1 cellular context compared by ENCODE assay signal in the genomic region with DNA sequence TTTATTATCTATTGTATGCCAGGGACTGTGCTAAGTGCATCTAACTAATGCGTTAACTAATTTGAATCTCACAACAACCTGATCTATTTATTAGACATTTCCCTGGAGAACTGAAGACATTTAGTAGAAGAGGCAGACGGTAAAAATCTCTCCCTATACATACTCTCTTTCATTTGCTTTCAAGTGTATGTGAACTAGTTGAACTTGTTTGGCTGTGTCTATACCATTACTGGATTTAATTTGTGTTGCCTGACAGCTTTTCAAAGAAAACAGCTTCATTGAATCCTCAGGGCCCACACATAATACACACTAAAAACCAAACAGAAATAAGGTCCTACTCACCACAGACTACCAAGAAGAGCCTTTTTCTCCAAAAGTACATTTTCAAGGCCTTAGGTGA.
TF ChIP-seq lines count a peak whose summit lies in the region.

No MANE protein-coding gene starts in this region.

TF ChIP-seq in IMR-90, 13 proteins besides CTCF, POLR2A, EP300 and RAD21 (continued from another document):
- no peak for TF ChIP-seq SMC3 (IDR thresholded peaks at IDR 0.05; ENCODE audit: low read depth, low read length)
- TF ChIP-seq, protein P1, sequence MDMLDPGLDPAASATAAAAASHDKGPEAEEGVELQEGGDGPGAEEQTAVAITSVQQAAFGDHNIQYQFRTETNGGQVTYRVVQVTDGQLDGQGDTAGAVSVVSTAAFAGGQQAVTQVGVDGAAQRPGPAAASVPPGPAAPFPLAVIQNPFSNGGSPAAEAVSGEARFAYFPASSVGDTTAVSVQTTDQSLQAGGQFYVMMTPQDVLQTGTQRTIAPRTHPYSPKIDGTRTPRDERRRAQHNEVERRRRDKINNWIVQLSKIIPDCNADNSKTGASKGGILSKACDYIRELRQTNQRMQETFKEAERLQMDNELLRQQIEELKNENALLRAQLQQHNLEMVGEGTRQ (IDR thresholded peaks at IDR 0.05; ENCODE audit: low read depth, low read length): no peak
- TF ChIP-seq, protein P2, sequence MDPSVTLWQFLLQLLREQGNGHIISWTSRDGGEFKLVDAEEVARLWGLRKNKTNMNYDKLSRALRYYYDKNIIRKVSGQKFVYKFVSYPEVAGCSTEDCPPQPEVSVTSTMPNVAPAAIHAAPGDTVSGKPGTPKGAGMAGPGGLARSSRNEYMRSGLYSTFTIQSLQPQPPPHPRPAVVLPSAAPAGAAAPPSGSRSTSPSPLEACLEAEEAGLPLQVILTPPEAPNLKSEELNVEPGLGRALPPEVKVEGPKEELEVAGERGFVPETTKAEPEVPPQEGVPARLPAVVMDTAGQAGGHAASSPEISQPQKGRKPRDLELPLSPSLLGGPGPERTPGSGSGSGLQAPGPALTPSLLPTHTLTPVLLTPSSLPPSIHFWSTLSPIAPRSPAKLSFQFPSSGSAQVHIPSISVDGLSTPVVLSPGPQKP (IDR thresholded peaks at IDR 0.05; ENCODE audit: borderline replicate concordance, low read depth, low read length): no peak
- TF ChIP-seq MAZ (IDR thresholded peaks at IDR 0.05; ENCODE audit: borderline replicate concordance, low read depth, low read length): no peak
- no peak for TF ChIP-seq CHD1 (IDR thresholded peaks at IDR 0.05; ENCODE audit: low read depth, low read length)
TF ChIP-seq in IMR-90: peak in this region for 0.
